24 cellular contexts compared by ENCODE assay signal in genomic region chr22:48141301-48141700, GRCh38.
"Had no signal": no experiment of that assay in that cellular context is flagged by ENCODE, and none has a peak within 500 bp of the region (broad histone marks: within the 10 kb centered on the region; RNA-seq: fewer than 3 reads in every experiment).

No MANE protein-coding gene starts in this region.

- H3K27me3 ChIP-seq: pancreas, thyroid gland, upper lobe of right lung had no signal

- H3K4me2 ChIP-seq: smooth muscle cell had no signal

- H3K9me3 ChIP-seq: pancreas, prostate gland, stomach, thyroid gland, upper lobe of right lung had no signal

- DNase-seq: activated CD4-positive, alpha-beta T cell treated with anti-CD3 and anti-CD28 coated beads for 4 hours; activated CD4-positive, alpha-beta T cell treated with anti-CD3 and anti-CD28 coated beads, Interleukin-2, amount 50 U/mL, for 4 hours; activated naive CD4-positive, alpha-beta T cell; activated T-cell treated with anti-CD3 and anti-CD28 coated beads for 4 hours; activated T-cell treated with anti-CD3 and anti-CD28 coated beads, Interleukin-2, amount 50 U/mL, for 72 hours; anterior cingulate cortex; endodermal cell; foreskin fibroblast; head of caudate nucleus; hippocampal formation; left cardiac atrium; left ventricle myocardium superior; naive B cell; nephron progenitor cell; pancreas; retina; stimulated activated CD4-positive, alpha-beta T cell treated with anti-CD3 and anti-CD28 coated beads, Interleukin-2, amount 100 ng/mL, for 24 hours; stimulated activated naive B cell treated with anti-CD40 and anti-IgM and Interleukin-4, amounts not matched to agents 10 μg/mL and 1 μg/mL and 100 μg/mL, for 72 hours; stomach; thyroid gland; upper lobe of right lung had no signal

- H3K4me3 ChIP-seq: pancreas, prostate gland, smooth muscle cell, stomach, thyroid gland, upper lobe of right lung had no signal

- H3K27ac ChIP-seq: pancreas, prostate gland, stomach, thyroid gland, upper lobe of right lung had no signal

- H3K36me3 ChIP-seq: pancreas, prostate gland, stomach, thyroid gland, upper lobe of right lung had no signal

- H3K4me1 ChIP-seq: pancreas, prostate gland, stomach, thyroid gland, upper lobe of right lung had no signal

- ATAC-seq: activated T-cell treated with anti-CD3 and anti-CD28 coated beads, Interleukin-2, amount 50 U/mL, for 72 hours; esophagus mucosa; left ventricle myocardium superior; pancreas; stimulated activated naive B cell treated with anti-CD40 and anti-IgM and Interleukin-4, amounts not matched to agents 10 μg/mL and 1 μg/mL and 100 μg/mL, for 72 hours; upper lobe of right lung had no signal
